Comparison of ENCODE assay signal across 25 cellular contexts in the genomic region with DNA sequence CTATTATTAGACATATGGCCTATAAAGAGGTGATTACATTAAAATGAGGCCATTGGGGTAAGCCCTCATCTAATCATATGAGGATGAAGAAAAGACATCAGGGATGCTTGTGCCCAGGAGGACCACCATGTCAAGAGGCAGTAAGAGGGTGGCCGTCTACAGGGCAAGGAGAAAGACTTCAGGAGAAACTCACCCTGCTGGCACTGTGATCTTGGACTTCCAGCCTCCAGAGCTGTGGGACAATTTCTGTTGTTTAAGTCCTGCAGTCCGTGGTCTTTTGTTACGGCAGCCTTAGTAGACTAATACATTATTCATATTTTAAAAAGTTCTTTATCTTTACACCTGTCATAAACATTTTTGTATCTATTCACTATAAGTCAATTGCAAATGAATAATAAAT.
"Had no signal": no experiment of that assay in that cellular context is flagged by ENCODE, and none has a peak within 500 bp of the region (broad histone marks: within the 10 kb centered on the region; RNA-seq: fewer than 3 reads in every experiment).

No MANE protein-coding gene starts in this region.

- H3K36me3 ChIP-seq: stomach, suprapubic skin, thoracic aorta, thyroid gland, tibial artery, tibial nerve, transverse colon, upper lobe of left lung, upper lobe of right lung, uterus, vagina had no signal

- ATAC-seq: stimulated activated effector memory CD8-positive, alpha-beta T cell treated with anti-CD3 and anti-CD28 coated beads, Interleukin-12 subunit alpha, Interleukin-12 subunit beta, amount 100 ng/mL, for 72 hours; stimulated activated memory B cell treated with anti-CD40 and anti-IgM and Interleukin-4, amounts not matched to agents 10 μg/mL and 1 μg/mL and 100 μg/mL, for 72 hours; stimulated activated naive B cell treated with anti-CD40 and anti-IgM and Interleukin-4, amounts not matched to agents 10 μg/mL and 1 μg/mL and 100 μg/mL, for 72 hours; stimulated activated naive CD8-positive, alpha-beta T cell treated with anti-CD3 and anti-CD28 coated beads, Interleukin-15, amount 100 ng/mL, for 72 hours; stimulated activated naive CD8-positive, alpha-beta T cell treated with anti-CD3 and anti-CD28 coated beads, Interleukin-15, Interleukin-2, amounts not matched to agents 100 U/mL and 50 U/mL, for 24 hours; upper lobe of right lung had no signal

- H3K9me3 ChIP-seq: stomach, suprapubic skin, testis, thoracic aorta, thyroid gland, tibial artery, tibial nerve, transverse colon, upper lobe of left lung, upper lobe of right lung, uterus, vagina had no signal

- H3K4me1 ChIP-seq: stomach, suprapubic skin, testis, thyroid gland, upper lobe of left lung, upper lobe of right lung, uterus, vagina had no signal

- DNase-seq: stimulated activated CD4-positive, alpha-beta T cell treated with anti-CD3 and anti-CD28 coated beads, Interleukin-2, amount 100 ng/mL, for 48 hours; stimulated activated CD4-positive, alpha-beta T cell treated with anti-CD3 and anti-CD28 coated beads, Interleukin-4, amount 100 ng/mL, for 1 hour; stimulated activated CD4-positive, alpha-beta T cell treated with anti-CD3 and anti-CD28 coated beads, Interleukin-4, amount 100 ng/mL, for 24 hours; stimulated activated CD4-positive, alpha-beta T cell treated with anti-CD3 and anti-CD28 coated beads, Interleukin-4, amount 100 ng/mL, for 4 hours; stimulated activated CD8-positive, alpha-beta memory T cell treated with anti-CD3 and anti-CD28 coated beads, Interleukin-4, amount 100 ng/mL, for 48 hours; stimulated activated naive B cell treated with anti-CD40 and anti-IgM and Interleukin-4, amounts not matched to agents 10 μg/mL and 1 μg/mL and 100 μg/mL, for 72 hours; stimulated activated naive CD4-positive, alpha-beta T cell; stimulated activated naive CD4-positive, alpha-beta T cell treated with Interleukin-2 at 50 U/mL for 16 hours; stimulated activated naive CD8-positive, alpha-beta T cell treated with anti-CD3 and anti-CD28 coated beads, Interleukin-15, amount 100 ng/mL, for 72 hours; stimulated activated naive CD8-positive, alpha-beta T cell treated with anti-CD3 and anti-CD28 coated beads, Interleukin-15, Interleukin-2, amounts not matched to agents 100 U/mL and 50 U/mL, for 24 hours; stomach; substantia nigra; testis; thyroid gland; tibial artery; transverse colon; upper lobe of left lung; upper lobe of right lung; uterus had no signal

- H3K27ac ChIP-seq: stomach, suprapubic skin, testis, thoracic aorta, thyroid gland, tibial artery, tibial nerve, transverse colon, upper lobe of left lung, upper lobe of right lung, uterus, vagina had no signal

- H3K4me3 ChIP-seq: stomach, suprapubic skin, testis, thoracic aorta, thyroid gland, tibial artery, tibial nerve, transverse colon, upper lobe of left lung, upper lobe of right lung, uterus, vagina had no signal

- H3K27me3 ChIP-seq: stomach, suprapubic skin, testis, thyroid gland, tibial artery, tibial nerve, transverse colon, upper lobe of left lung, upper lobe of right lung, uterus, vagina had no signal
